In genomic region chr12:11920231-11920630, GRCh38 we compare ENCODE assay signal across 18 cellular contexts.
A peak's percentile ranks its signal among the peaks of the same experiment; 100 is the strongest.
DNase-seq lines count a peak whose midpoint lies in the region; ATAC-seq, FAIRE-seq and TF ChIP-seq lines count a peak whose summit lies in the region.
"Had no signal": no experiment of that assay in that cellular context is flagged by ENCODE, and none has a peak within 500 bp of the region (broad histone marks: within the 10 kb centered on the region; RNA-seq: fewer than 3 reads in every experiment).

No MANE protein-coding gene starts in this region.

- no peaks in the 10 kb centered on the region for H3K79me2 ChIP-seq in GM23338 (replicated peaks; ENCODE audit: insufficient read depth)
- H3K79me2 ChIP-seq in astrocyte (ENCODE audit: insufficient read depth, low read length) = no peaks in the 10 kb centered on the region
- no peaks in the 10 kb centered on the region for H3K79me2 ChIP-seq in HepG2 (ENCODE audit: insufficient read depth, low read length)

- H3K27me3 ChIP-seq in GM23338 (ENCODE audit: insufficient read depth) (no peaks in the 10 kb centered on the region), astrocyte (ENCODE audit: insufficient read depth, low read length) (peaks cover 3% of the 10 kb centered on the region), HepG2 (ENCODE audit: control insufficient read depth in 1 of 2, insufficient read depth in 2 of 2, low read length in 2 of 2) (no peaks in the 10 kb centered on the region)
- H3K27me3 ChIP-seq: BE2C had no signal

- FAIRE-seq in astrocyte (lab: Jason Lieb, UNC) (no peak), HepG2 (lab: Jason Lieb, UNC) (no peak)
- FAIRE-seq: A204.1, D721Med, GM19239 had no signal

- H3K9me3 ChIP-seq in astrocyte (ENCODE audit: insufficient read depth, low read depth, low read length) (no peaks in the 10 kb centered on the region), HepG2 (ENCODE audit: low read length) (no peaks in the 10 kb centered on the region)
- H3K9me3 ChIP-seq: BE2C had no signal

- TF ChIP-seq CTCF in GM23338 (conservative IDR thresholded peaks at IDR 0.05; ENCODE audit: low read depth in 2 of 2) (no peak), astrocyte (IDR thresholded peaks at IDR 0.05; ENCODE audit: insufficient read depth, low read depth, low read length) (no peak), HepG2 (CRISPR knock-in tag; IDR thresholded peaks at IDR 0.05) (no peak)

- TF ChIP-seq POLR2A in HepG2 (IDR thresholded peaks at IDR 0.05; ENCODE audit: insufficient read depth in 1 of 2, low read depth in 2 of 2, low read length in 2 of 2) = no peak

- no peak overlapping the region for H3K27ac Mint-ChIP-seq in GM23338
- no peak overlapping the region for H3K27ac Mint-ChIP-seq in astrocyte (ENCODE audit: unreplicated experiment)

- WGBS in HepG2 (ENCODE audit: low lambda C conversion rate) = 45% methylated on average over 4 of the region's 4 CpGs

- H3K36me3 Mint-ChIP-seq in GM23338 (ENCODE audit: low read depth) (no peaks in the 10 kb centered on the region), astrocyte (ENCODE audit: low read depth, unreplicated experiment) (no peaks in the 10 kb centered on the region)
- H3K36me3 Mint-ChIP-seq: CD4-positive, alpha-beta memory T cell had no signal

- no peaks in the 10 kb centered on the region for H3K9me3 Mint-ChIP-seq in GM23338
- H3K9me3 Mint-ChIP-seq in astrocyte (ENCODE audit: unreplicated experiment) = no peaks in the 10 kb centered on the region
- H3K9me3 Mint-ChIP-seq: CD4-positive, alpha-beta memory T cell had no signal

- POLR2A ChIA-PET in HepG2 (lab: Yijun Ruan, JAX) = no interaction called here

- H3F3A ChIP-seq in GM23338 (replicated peaks; ENCODE audit: low read depth) = no peaks in the 10 kb centered on the region

- intact Hi-C loops in HepG2 (cut with micrococcal nuclease; ENCODE audit: unreplicated experiment) = loop anchor here (5.0 kb wide), 1 partner anchor 33 kb away; no protein-coding TSS in a partner anchor

- H3K36me3 ChIP-seq in GM23338 (ENCODE audit: insufficient read depth) = no peaks in the 10 kb centered on the region
- no peaks in the 10 kb centered on the region for H3K36me3 ChIP-seq in astrocyte (ENCODE audit: insufficient read depth, low read length)
- no peaks in the 10 kb centered on the region for H3K36me3 ChIP-seq in HepG2 (replicated peaks in 1 of 2; ENCODE audit: control insufficient read depth in 1 of 2, insufficient read depth in 2 of 2, low read length in 2 of 2)
- H3K36me3 ChIP-seq: BE2C had no signal

- no TSS peak for BruUV-seq in HepG2 (replicated peaks; lab: Mats Ljungman, UMichigan)

- no peak for DNase-seq in GM23338 (ENCODE audit: low spot score)
- DNase-seq in astrocyte (ENCODE audit: low read depth) = peak; percentile 47
- peak; percentile 65 for DNase-seq in fibroblast of peridontal ligament (ENCODE audit: extremely low read depth)
- DNase-seq in HepG2 (ENCODE audit: low spot score) = no peak
- no peak for DNase-seq in NCI-H2029 treated with DMSO at 0.1 percent for 48 hours (lab: John Stamatoyannopoulos, UW)
- DNase-seq in HCEC 1CT = no peak
- DNase-seq: BE2C; CD4-positive, alpha-beta memory T cell; COR-L47; DMS153; DMS79 treated with DMSO at 0.1 percent for 48 hours; GDM1; H7 had no signal

- H3K9ac ChIP-seq in astrocyte (ENCODE audit: low read length) = no peak overlapping the region
- no peak overlapping the region for H3K9ac ChIP-seq in HepG2 (ENCODE audit: insufficient read depth, low read depth, low read length)

- ATAC-seq in GM23338 (no peak), HepG2 (no peak), GM21528 (IDR thresholded peaks at IDR 0.05; ENCODE audit: low FRiP score, unreplicated experiment) (no peak)

- H3K27ac ChIP-seq in GM23338 (ENCODE audit: low read depth) (no peak overlapping the region), astrocyte (ENCODE audit: low read depth, low read length) (no peak overlapping the region), HepG2 (ENCODE audit: extremely low read length, insufficient read depth, low read length) (no peak overlapping the region)
- H3K27ac ChIP-seq: C4-2B had no signal

- TF ChIP-seq RAD21 in HepG2 (CRISPR knock-in tag; IDR thresholded peaks at IDR 0.05) = no peak

- in situ Hi-C loops in HepG2 (cut with HindIII; ENCODE audit: extremely low pct_ligation_motif_present, low pct_unique_long_range_greater_than_20kb) = no loop called here

- CTCF ChIA-PET in HepG2 (lab: Yijun Ruan, JAX; ENCODE audit: low intra/inter-chr PET ratio, low total read pairs) = no interaction called here

- TF ChIP-seq EP300 in HepG2 (IDR thresholded peaks at IDR 0.05; ENCODE audit: low read depth in 2 of 2, low read length in 2 of 2) (no peak), HepG2 (CRISPR knock-in tag; IDR thresholded peaks at IDR 0.05; ENCODE audit: borderline replicate concordance) (no peak)

- H3K27me3 Mint-ChIP-seq in GM23338 (ENCODE audit: insufficient read depth, low read depth, poor library complexity) (peaks cover 3% of the 10 kb centered on the region), astrocyte (ENCODE audit: low read depth, unreplicated experiment) (peaks cover 5% of the 10 kb centered on the region)
- H3K27me3 Mint-ChIP-seq: CD4-positive, alpha-beta memory T cell had no signal

- H3K4me2 ChIP-seq in GM23338 (no peak overlapping the region), astrocyte (ENCODE audit: low read length) (no peak overlapping the region), HepG2 (ENCODE audit: low read depth, low read length) (no peak overlapping the region)

- peaks cover 5% of the 10 kb centered on the region; the same call in 1 of the 2 replicates for H3K9me2 ChIP-seq in GM23338 (ENCODE audit: insufficient read depth)

- H3K4me1 ChIP-seq in GM23338 (ENCODE audit: insufficient read depth) (no peaks in the 10 kb centered on the region), astrocyte (ENCODE audit: insufficient read depth, low read length) (no peaks in the 10 kb centered on the region), HepG2 (ENCODE audit: insufficient read depth, low read length) (peaks cover 25% of the 10 kb centered on the region)

- H3K4me3 Mint-ChIP-seq in GM23338 = no peak overlapping the region
- no peak overlapping the region for H3K4me3 Mint-ChIP-seq in astrocyte (ENCODE audit: unreplicated experiment)

- no peaks in the 10 kb centered on the region for H4K20me1 ChIP-seq in GM23338 (replicated peaks; ENCODE audit: insufficient read depth)
- H4K20me1 ChIP-seq in astrocyte (ENCODE audit: insufficient read depth, low read length) = no peaks in the 10 kb centered on the region
- H4K20me1 ChIP-seq in HepG2 (ENCODE audit: insufficient read depth, low read length) = no peaks in the 10 kb centered on the region

- H3K4me1 Mint-ChIP-seq in GM23338 = no peaks in the 10 kb centered on the region
- no peaks in the 10 kb centered on the region for H3K4me1 Mint-ChIP-seq in astrocyte (ENCODE audit: low read depth, unreplicated experiment)

- H3K4me3 ChIP-seq in GM23338 = no peak overlapping the region
- no peak overlapping the region for H3K4me3 ChIP-seq in astrocyte (ENCODE audit: insufficient read depth, low read depth, low read length)
- no peak overlapping the region for H3K4me3 ChIP-seq in HepG2 (replicated peaks in 1 of 3; ENCODE audit: insufficient read depth in 1 of 3, low read depth in 2 of 3, low read length in 3 of 3)

- peak overlapping the region; percentile 28; the same call in 1 of the 2 replicates for H2AFZ ChIP-seq in GM23338
- no peak overlapping the region for H2AFZ ChIP-seq in astrocyte (ENCODE audit: low read depth, low read length)
- no peak overlapping the region for H2AFZ ChIP-seq in HepG2 (ENCODE audit: low read length)

TF ChIP-seq in GM23338, 12 proteins besides CTCF, POLR2A, EP300 and RAD21 (continues in another document):
- no peak for TF ChIP-seq ETS1 (IDR thresholded peaks at IDR 0.05)
- no peak for TF ChIP-seq POLR2AphosphoS5 (IDR thresholded peaks at IDR 0.05; ENCODE audit: low read depth)
- TF ChIP-seq JUNB (IDR thresholded peaks at IDR 0.05; ENCODE audit: unreplicated experiment) = no peak

TF ChIP-seq in HepG2, 621 proteins besides CTCF, POLR2A, EP300 and RAD21:
- TF ChIP-seq FLYWCH1 (CRISPR knock-in tag; IDR thresholded peaks at IDR 0.05) = no peak
- no peak for TF ChIP-seq SYNCRIP (IDR thresholded peaks at IDR 0.05; ENCODE audit: insufficient read depth, low read depth, low read length)
- no peak for TF ChIP-seq KLF15 (CRISPR knock-in tag; IDR thresholded peaks at IDR 0.05; ENCODE audit: borderline replicate concordance)
- no peak for TF ChIP-seq ZKSCAN1 (IDR thresholded peaks at IDR 0.05; ENCODE audit: low read length)
- no peak for TF ChIP-seq CENPBD1 (CRISPR knock-in tag; IDR thresholded peaks at IDR 0.05; ENCODE audit: borderline replicate concordance, low read depth)
- no peak for TF ChIP-seq ZNF335 (CRISPR knock-in tag; IDR thresholded peaks at IDR 0.05)
- TF ChIP-seq ZNF652 (CRISPR knock-in tag; IDR thresholded peaks at IDR 0.05; ENCODE audit: borderline replicate concordance, low read depth) = no peak
- no peak for TF ChIP-seq ZSCAN20 (CRISPR knock-in tag; IDR thresholded peaks at IDR 0.05; ENCODE audit: borderline replicate concordance)
- no peak for TF ChIP-seq RARA (CRISPR knock-in tag; IDR thresholded peaks at IDR 0.05)
- TF ChIP-seq ZNF709 (CRISPR knock-in tag; IDR thresholded peaks at IDR 0.05) = no peak

Comparison
In these comparisons a context has a peak if more than half of its experiments do, and no peak if none do; other contexts are left out.
1. DNase-seq: peak in astrocyte (single experiment) and fibroblast of peridontal ligament (single experiment); none in GM23338 (single experiment), HepG2 (single experiment), NCI-H2029 treated with DMSO at 0.1 percent for 48 hours (single experiment) and HCEC 1CT (single experiment).